ENCODE assay signal across 17 cellular contexts in the genomic region with DNA sequence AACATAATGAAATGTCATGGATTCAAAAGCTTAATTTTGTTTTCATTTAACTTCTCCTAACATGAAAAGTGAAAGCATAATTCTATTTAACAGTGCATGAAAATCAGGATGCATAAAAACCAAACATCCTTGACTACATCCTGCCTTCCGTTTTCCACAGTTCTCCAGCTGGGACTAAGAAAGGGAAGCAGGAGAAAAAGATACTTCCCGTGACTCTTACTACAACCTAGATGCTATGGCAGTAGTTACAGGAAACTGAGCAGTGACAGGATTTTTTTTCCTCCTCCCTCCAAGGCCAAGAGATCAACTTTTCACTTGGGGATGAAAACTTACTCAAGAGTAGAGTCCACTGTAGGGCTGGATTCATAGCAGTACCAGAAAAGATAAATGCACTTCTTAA. TPM values are rescaled to one million over a fixed set of nuclear protein-coding genes. Genes with fewer than 3 reads are reported as not detected.
DNase-seq lines count a peak whose midpoint lies in the region; ATAC-seq, FAIRE-seq and TF ChIP-seq lines count a peak whose summit lies in the region.
"Had no signal": no experiment of that assay in that cellular context is flagged by ENCODE, and none has a peak within 500 bp of the region (broad histone marks: within the 10 kb centered on the region; RNA-seq: fewer than 3 reads in every experiment).

No MANE protein-coding gene starts in this region.

- WGBS in H1 (ENCODE audit: extremely low coverage in 1 of 2, insufficient coverage in 1 of 2, insufficient read length in 1 of 2, insufficient replicate concordance in 2 of 2, low coverage in 1 of 2, low lambda C conversion rate in 2 of 2, missing lambda C conversion rate in 1 of 2), 2 experiments, result 58% methylated on average over 2 of the region's 2 CpGs; no CpG with 5 or more reads in 1 of the 2 experiments
- WGBS in mesenchymal stem cell, result 25% methylated on average over 2 of the region's 2 CpGs
- 44 to 81% methylated on average over 2 of the region's 2 CpGs for WGBS in body of pancreas, 2 donors

- H4K5ac ChIP-seq in H1 (ENCODE audit: insufficient read length, low read depth, low read length), result no peak overlapping the region

- no peak overlapping the region for H4K8ac ChIP-seq in H1 (ENCODE audit: extremely low read depth, insufficient read depth, low read length)
- H4K8ac ChIP-seq in mesenchymal stem cell (ENCODE audit: low read length), result no peak overlapping the region

- no peaks in the 10 kb centered on the region for H3K23me2 ChIP-seq in H1 (ENCODE audit: low read depth, low read length)

- H4K91ac ChIP-seq in H1 (replicated peaks; ENCODE audit: insufficient read length, low read length) (no peak overlapping the region), mesenchymal stem cell (ENCODE audit: low read length) (no peak overlapping the region)

- H2BK5ac ChIP-seq in H1 (ENCODE audit: low read depth, low read length) (no peak overlapping the region), mesenchymal stem cell (ENCODE audit: low read depth, low read length, poor library complexity, severe bottlenecking) (no peak overlapping the region)

- H2AK5ac ChIP-seq in H1 (ENCODE audit: low read depth, low read length), result no peak overlapping the region
- H2AK5ac ChIP-seq in mesenchymal stem cell (ENCODE audit: low read length, severe bottlenecking), result no peak overlapping the region

- POLR2A ChIA-PET in H1 (lab: Charles Lee; ENCODE audit: partially characterized antibody), result no interaction called here
- POLR2A ChIA-PET in naive thymus-derived CD4-positive, alpha-beta T cell (lab: Charles Lee), result no interaction called here

- no peak for TF ChIP-seq POLR2A in H1 (IDR thresholded peaks at IDR 0.05; ENCODE audit: control extremely low read depth in 1 of 2, low read depth in 2 of 2, low read length in 2 of 2)
- TF ChIP-seq POLR2A in body of pancreas (IDR thresholded peaks at IDR 0.05), result no peak

- no peak for ATAC-seq in HG03571 (IDR thresholded peaks at IDR 0.05; ENCODE audit: unreplicated experiment)
- ATAC-seq in body of pancreas, result no peak
- ATAC-seq in naive thymus-derived CD4-positive, alpha-beta T cell, result no peak
- no peak for ATAC-seq in GM21367 (IDR thresholded peaks at IDR 0.05; ENCODE audit: unreplicated experiment)
- ATAC-seq: activated CD4-positive, CD25-positive, alpha-beta regulatory T cell treated with anti-CD3 and anti-CD28 coated beads, Interleukin-2, amount 50 U/mL, for 24 hours; activated T-cell treated with anti-CD3 and anti-CD28 coated beads, Interleukin-2, amount 50 U/mL, for 72 hours had no signal

- H3K4ac ChIP-seq in H1 (replicated peaks; ENCODE audit: insufficient read length, low read depth, low read length), result no peak overlapping the region
- H3K4ac ChIP-seq in mesenchymal stem cell (ENCODE audit: low read depth in 1 of 2, low read length in 2 of 2), result no peak overlapping the region

- no peak overlapping the region for H2BK20ac ChIP-seq in H1 (ENCODE audit: low read length)

- H3K27ac Mint-ChIP-seq in naive thymus-derived CD4-positive, alpha-beta T cell, result peak overlapping the region in 3 of 9 donors; percentile 19 to 34 (median 23)
- H3K27ac Mint-ChIP-seq: activated T-cell treated with anti-CD3 and anti-CD28 coated beads, Interleukin-2, amount 50 U/mL, for 72 hours had no signal

- CTCF ChIA-PET in H1 (lab: Charles Lee; ENCODE audit: partially characterized antibody), result interaction anchor here (0.9 kb wide), 1 partner anchor 421 kb away, joined by 4 read pairs; no protein-coding TSS in a partner anchor
- CTCF ChIA-PET in naive thymus-derived CD4-positive, alpha-beta T cell (lab: Charles Lee), result no interaction called here

- intact Hi-C loops in body of pancreas (cut with DNase I), result loop anchor here (10.0 kb wide), 1 partner anchor 691 kb away; the partner anchor contains the start of gene TMEM260
- intact Hi-C loops in naive thymus-derived CD4-positive, alpha-beta T cell (cut with micrococcal nuclease), result loop anchor here (5.0 to 10.0 kb wide), 6 partner anchors 39 to 1994 kb away; partner anchors contain the start of genes FBXO34 (in 1 of the 2), KIAA0586 (in 1 of the 2), PSMA3 (in 1 of the 2) and TIMM9 (in 1 of the 2)

- H4K20me1 ChIP-seq in H1 (replicated peaks in 1 of 2; ENCODE audit: control insufficient read depth in 1 of 2, insufficient read depth in 2 of 2, low read length in 2 of 2), result peaks cover 2 to 8% of the 10 kb centered on the region in 2 experiments

- H3K18ac ChIP-seq in H1 (ENCODE audit: extremely low read depth, low read length), result no peak overlapping the region
- no peak overlapping the region for H3K18ac ChIP-seq in mesenchymal stem cell (ENCODE audit: low read depth in 1 of 2, low read length in 2 of 2)

- H3K79me2 ChIP-seq in H1 (ENCODE audit: control insufficient read depth in 1 of 2, insufficient read depth in 2 of 2, low read length in 2 of 2), result peaks cover 12 to 85% of the 10 kb centered on the region in 2 experiments

- peaks cover 34 to 89% (median 71%) of the 10 kb centered on the region in 7 donors for H3K4me1 Mint-ChIP-seq in naive thymus-derived CD4-positive, alpha-beta T cell

- H3K4me2 ChIP-seq in H1 (ENCODE audit: insufficient read depth in 1 of 2, low read depth in 2 of 2, low read length in 2 of 2) (peak overlapping the region; percentile 36 to 73; a peak in 3 of 4 replicates), mesenchymal stem cell (ENCODE audit: low read length, poor library complexity, severe bottlenecking) (no peak overlapping the region)

- H3K27me3 ChIP-seq in H1 (replicated peaks in 1 of 4; ENCODE audit: control insufficient read depth in 3 of 4, extremely low read depth in 1 of 4, insufficient read depth in 3 of 4, low read length in 3 of 4) (no peaks in the 10 kb centered on the region), mesenchymal stem cell (ENCODE audit: control insufficient read depth in 1 of 2, insufficient read depth in 1 of 2, low read length in 2 of 2) (no peaks in the 10 kb centered on the region), body of pancreas (no peaks in the 10 kb centered on the region)
- H3K27me3 ChIP-seq in naive thymus-derived CD4-positive, alpha-beta T cell (ENCODE audit: control insufficient read depth in 2 of 2, insufficient read depth in 2 of 2, low read length in 2 of 2), result no peaks in the 10 kb centered on the region
- H3K27me3 ChIP-seq: BE2C, neutrophil had no signal

- H3K4me1 ChIP-seq in H1 (replicated peaks in 1 of 4; ENCODE audit: control insufficient read depth in 3 of 4, insufficient read depth in 4 of 4, low read length in 3 of 4) (peaks cover 0 to 3% (median 1%) of the 10 kb centered on the region in 4 experiments; a peak in 3 of 7 replicates), mesenchymal stem cell (ENCODE audit: control insufficient read depth, insufficient read depth, low read depth, low read length) (peaks cover 3% of the 10 kb centered on the region), body of pancreas (peaks cover 40% of the 10 kb centered on the region)
- H3K4me1 ChIP-seq in naive thymus-derived CD4-positive, alpha-beta T cell (ENCODE audit: control insufficient read depth in 2 of 2, insufficient read depth in 2 of 2, low read length in 2 of 2), result peaks cover 25 to 26% of the 10 kb centered on the region in 2 donors
- H3K4me1 ChIP-seq: BE2C had no signal

- FAIRE-seq in HTR-8/SVneo (lab: Jason Lieb, UNC), result peak; percentile 85
- peak; percentile 50 for FAIRE-seq in H1 (lab: Jason Lieb, UNC)

- H2BK12ac ChIP-seq in H1 (ENCODE audit: low read depth, low read length), result no peak overlapping the region
- H2BK12ac ChIP-seq in mesenchymal stem cell (ENCODE audit: low read length in 2 of 2), result no peak overlapping the region

- no peaks in the 10 kb centered on the region for H3K36me3 ChIP-seq in H1 (ENCODE audit: control insufficient read depth in 2 of 4, insufficient read depth in 4 of 4, low read length in 3 of 4)
- H3K36me3 ChIP-seq in mesenchymal stem cell (ENCODE audit: control insufficient read depth in 1 of 2, insufficient read depth in 2 of 2, low read depth in 1 of 2, low read length in 2 of 2), result no peaks in the 10 kb centered on the region
- H3K36me3 ChIP-seq in body of pancreas (replicated peaks in 1 of 2; ENCODE audit: insufficient read depth in 1 of 2, low read depth in 2 of 2), result no peaks in the 10 kb centered on the region
- peaks cover 0 to 6% (median 0%) of the 10 kb centered on the region in 3 experiments for H3K36me3 ChIP-seq in naive thymus-derived CD4-positive, alpha-beta T cell (ENCODE audit: control insufficient read depth in 2 of 3, insufficient read depth in 3 of 3, low read length in 3 of 3)
- H3K36me3 ChIP-seq: BE2C, neutrophil had no signal

- H3K36me3 Mint-ChIP-seq in naive thymus-derived CD4-positive, alpha-beta T cell, result peaks cover 1 to 15% (median 7%) of the 10 kb centered on the region in 5 donors

- H3K27me3 Mint-ChIP-seq in naive thymus-derived CD4-positive, alpha-beta T cell, result no peaks in the 10 kb centered on the region

- peak; percentile 17 for DNase-seq in AG10803 (ENCODE audit: low read depth)
- no peak for DNase-seq in HTR-8/SVneo (ENCODE audit: insufficient read length, low spot score)
- no peak for DNase-seq in H1 (ENCODE audit: low read depth in 1 of 2, low spot score in 2 of 2)
- peak; percentile 42 for DNase-seq in mesenchymal stem cell
- no peak for DNase-seq in body of pancreas
- DNase-seq in naive thymus-derived CD4-positive, alpha-beta T cell, result no peak
- DNase-seq: activated T-cell treated with anti-CD3 and anti-CD28 coated beads, Interleukin-2, amount 50 U/mL, for 72 hours; BE2C; islet precursor cell; NCI-H1436; NCI-H82; stimulated activated CD4-positive, alpha-beta T cell treated with anti-CD3 and anti-CD28 coated beads, Interleukin-12 subunit alpha, Interleukin-12 subunit beta, amount 100 ng/mL, for 4 hours had no signal

- H2BK15ac ChIP-seq in H1 (ENCODE audit: low read length) (no peak overlapping the region), mesenchymal stem cell (ENCODE audit: low read depth, poor library complexity, severe bottlenecking) (no peak overlapping the region)

- no peak overlapping the region for H3K4me3 ChIP-seq in AG10803 (ENCODE audit: low read length)
- H3K4me3 ChIP-seq in H1 (ENCODE audit: extremely low read depth in 1 of 4, insufficient read depth in 2 of 4, low read depth in 3 of 4, low read length in 4 of 4), result peak overlapping the region in 1 of 4 experiments; percentile 1; a peak in 1 of 8 replicates
- H3K4me3 ChIP-seq in mesenchymal stem cell (ENCODE audit: insufficient read depth in 1 of 2, low read depth in 1 of 2, low read length in 2 of 2), result peak overlapping the region in 1 of 2 experiments; percentile 87
- H3K4me3 ChIP-seq in body of pancreas, result no peak overlapping the region
- no peak overlapping the region for H3K4me3 ChIP-seq in naive thymus-derived CD4-positive, alpha-beta T cell (ENCODE audit: low read length)

- H3K23ac ChIP-seq in H1 (ENCODE audit: insufficient read length) (no peak overlapping the region), mesenchymal stem cell (ENCODE audit: low read length in 2 of 2) (no peak overlapping the region)

- H3K79me1 ChIP-seq in H1 (ENCODE audit: low read depth, low read length) (no peaks in the 10 kb centered on the region; the same call in 1 of the 2 replicates), mesenchymal stem cell (replicated peaks; ENCODE audit: low read length, poor library complexity, severe bottlenecking) (peaks cover 2% of the 10 kb centered on the region)

- H2BK120ac ChIP-seq in H1 (replicated peaks; ENCODE audit: low read depth, low read length) (no peak overlapping the region), mesenchymal stem cell (ENCODE audit: low read depth, low read length) (no peak overlapping the region)

- no peak overlapping the region for H3K14ac ChIP-seq in H1 (ENCODE audit: insufficient read length)
- H3K14ac ChIP-seq in mesenchymal stem cell (ENCODE audit: low read length in 2 of 2), result no peak overlapping the region

- H3K9me3 Mint-ChIP-seq in naive thymus-derived CD4-positive, alpha-beta T cell, result peaks cover 0 to 5% (median 0%) of the 10 kb centered on the region in 11 donors
- H3K9me3 Mint-ChIP-seq: activated T-cell treated with anti-CD3 and anti-CD28 coated beads, Interleukin-2, amount 50 U/mL, for 72 hours had no signal

- TF ChIP-seq EP300 in H1 (IDR thresholded peaks at IDR 0.05; ENCODE audit: borderline replicate concordance in 1 of 2, low read depth in 2 of 2, low read length in 2 of 2), result no peak

- no peak overlapping the region for H3K9ac ChIP-seq in H1 (replicated peaks in 1 of 4; ENCODE audit: extremely low read depth in 1 of 4, low read depth in 3 of 4, low read length in 3 of 4)
- H3K9ac ChIP-seq in mesenchymal stem cell (ENCODE audit: low read length), result peak overlapping the region; percentile 50

- H3K4me3 Mint-ChIP-seq in naive thymus-derived CD4-positive, alpha-beta T cell, result peak overlapping the region in 1 of 10 donors; percentile 14
- H3K4me3 Mint-ChIP-seq: activated T-cell treated with anti-CD3 and anti-CD28 coated beads, Interleukin-2, amount 50 U/mL, for 72 hours had no signal

- H2AFZ ChIP-seq in H1 (ENCODE audit: low read length), result no peak overlapping the region
- no peak overlapping the region for H2AFZ ChIP-seq in mesenchymal stem cell (ENCODE audit: low read depth, low read length)

- no peak overlapping the region for H3K56ac ChIP-seq in H1 (replicated peaks; ENCODE audit: insufficient read length, low read depth, low read length)

- H3K27ac ChIP-seq in H1 (ENCODE audit: low read depth, low read length) (no peak overlapping the region), mesenchymal stem cell (ENCODE audit: low read length, poor library complexity, severe bottlenecking) (no peak overlapping the region), body of pancreas (no peak overlapping the region)
- no peak overlapping the region for H3K27ac ChIP-seq in naive thymus-derived CD4-positive, alpha-beta T cell (ENCODE audit: low read depth, low read length)
- H3K27ac ChIP-seq: epithelial cell of prostate, neutrophil had no signal

- no peak for TF ChIP-seq RAD21 in H1 (IDR thresholded peaks at IDR 0.05 in 1 of 2, conservative IDR thresholded peaks at IDR 0.05 in 1 of 2; ENCODE audit: low read depth in 2 of 2, low read length in 2 of 2)

- H3K9me3 ChIP-seq in H1 (ENCODE audit: insufficient read depth in 2 of 2, low read depth in 1 of 2, low read length in 1 of 2) (no peaks in the 10 kb centered on the region), mesenchymal stem cell (ENCODE audit: control insufficient read depth, low read length) (no peaks in the 10 kb centered on the region), body of pancreas (no peaks in the 10 kb centered on the region)
- H3K9me3 ChIP-seq in naive thymus-derived CD4-positive, alpha-beta T cell (ENCODE audit: control insufficient read depth in 2 of 3, low read length in 3 of 3), result no peaks in the 10 kb centered on the region
- H3K9me3 ChIP-seq: BE2C, neutrophil had no signal

- TF ChIP-seq CTCF in AG10803 (conservative IDR thresholded peaks at IDR 0.05; ENCODE audit: low read length) (no peak), H1 (IDR thresholded peaks at IDR 0.05; ENCODE audit: control extremely low read depth in 1 of 3, insufficient read depth in 1 of 3, low read depth in 1 of 3, low read length in 3 of 3) (no peak), body of pancreas (IDR thresholded peaks at IDR 0.05) (no peak)

RNA-seq across cellular contexts. Expression of gene EXOC5, which starts 2.6 kb away (rescaled TPM):
- total RNA-seq in H1 (2021; fragmentation: NEBNext Ultra II Directional; extraction: Animal tissue kit (Norgen Biotek cat#: 25700)), result 79.2 and 86.7 TPM in 2 replicates
- polyA plus RNA-seq in H1 (2011; rRNA removed), result 16.6 and 23.0 TPM in 2 replicates
- polyA plus RNA-seq in H1 (2011; cell fraction: cytosol; rRNA removed), result 23.0 TPM
- polyA plus RNA-seq in H1 (2011; cell fraction: nucleus; rRNA removed), result 11.8 TPM
- polyA plus RNA-seq in H1 (2012, experiment 1 of 2), result 22.4 to 52.1 TPM (median 32.2 TPM) in 4 replicates
- polyA plus RNA-seq in H1 (2012, experiment 2 of 2), result 1.4 TPM
- 35.4 TPM for polyA plus RNA-seq in H1 (2013, experiment 1 of 2)
- polyA plus RNA-seq in H1 (2013, experiment 2 of 2), result 36.5 TPM
- polyA minus RNA-seq in H1 (2011; rRNA and poly(A)+ RNA removed), result 28.2 and 40.1 TPM in 2 replicates
- polyA minus RNA-seq in H1 (2011; cell fraction: cytosol; rRNA and poly(A)+ RNA removed), result 42.6 TPM
- 56.4 TPM for polyA minus RNA-seq in H1 (2011; cell fraction: nucleus; rRNA and poly(A)+ RNA removed)
- 44.1 TPM for polyA plus RNA-seq in mesenchymal stem cell (2013, experiment 1 of 2)
- polyA plus RNA-seq in mesenchymal stem cell (2013, experiment 2 of 2), result 45.5 TPM
- 10 to 100 TPM; 16.3 to 19.4 TPM for total RNA-seq in body of pancreas
- total RNA-seq in naive thymus-derived CD4-positive, alpha-beta T cell, result 10 to 100 TPM; 27.3 to 71.6 (median 42.2) TPM
- 10 to 100 TPM; 50.6 to 55.1 TPM for polyA plus RNA-seq in naive thymus-derived CD4-positive, alpha-beta T cell

RNA-seq across cellular contexts. Expression of gene AP5M1, which starts 2.7 kb away (rescaled TPM):
- total RNA-seq in H1 (2021; fragmentation: NEBNext Ultra II Directional; extraction: Animal tissue kit (Norgen Biotek cat#: 25700)), result 50.9 and 51.9 TPM in 2 replicates
- polyA plus RNA-seq in H1 (2011; rRNA removed), result 14.8 and 20.9 TPM in 2 replicates
- 23.7 TPM for polyA plus RNA-seq in H1 (2011; cell fraction: cytosol; rRNA removed)
- 14.0 TPM for polyA plus RNA-seq in H1 (2011; cell fraction: nucleus; rRNA removed)
- 21.9 to 41.7 TPM (median 25.1 TPM) in 4 replicates for polyA plus RNA-seq in H1 (2012, experiment 1 of 2)
- 0.98 TPM for polyA plus RNA-seq in H1 (2012, experiment 2 of 2)
- 22.5 TPM for polyA plus RNA-seq in H1 (2013, experiment 1 of 2)
- 22.5 TPM for polyA plus RNA-seq in H1 (2013, experiment 2 of 2)
- 53.7 and 67.2 TPM in 2 replicates for polyA minus RNA-seq in H1 (2011; rRNA and poly(A)+ RNA removed)
- polyA minus RNA-seq in H1 (2011; cell fraction: cytosol; rRNA and poly(A)+ RNA removed), result 12.6 TPM
- polyA minus RNA-seq in H1 (2011; cell fraction: nucleus; rRNA and poly(A)+ RNA removed), result 38.9 TPM
- polyA plus RNA-seq in mesenchymal stem cell (2013, experiment 1 of 2), result 23.1 TPM
- 23.9 TPM for polyA plus RNA-seq in mesenchymal stem cell (2013, experiment 2 of 2)
- total RNA-seq in body of pancreas, result 10 to 100 TPM; 12.2 to 17.8 TPM
- 10 to 100 TPM; 42.3 to 62.8 (median 52.1) TPM for total RNA-seq in naive thymus-derived CD4-positive, alpha-beta T cell
- polyA plus RNA-seq in naive thymus-derived CD4-positive, alpha-beta T cell, result 10 to 100 TPM; 35.6 to 43.1 TPM

Comparison
In these comparisons a context has a peak if more than half of its experiments do, and no peak if none do; other contexts are left out.
1. DNase-seq: peak in AG10803 (single experiment) and mesenchymal stem cell (single experiment); none in HTR-8/SVneo (single experiment), H1 (0 of 2), body of pancreas (0 of 4) and naive thymus-derived CD4-positive, alpha-beta T cell (0 of 9).